24 cellular contexts compared by ENCODE assay signal in genomic region chrX:133516691-133517090, GRCh38.
"Had no signal": no experiment of that assay in that cellular context is flagged by ENCODE, and none has a peak within 500 bp of the region (broad histone marks: within the 10 kb centered on the region; RNA-seq: fewer than 3 reads in every experiment).

No MANE protein-coding gene starts in this region.

- H3K9me3 Mint-ChIP-seq: activated naive CD4-positive, alpha-beta T cell treated with anti-CD3 and anti-CD28 coated beads, Interleukin-2, amount 50 U/mL, for 72 hours; activated T-cell treated with anti-CD3 and anti-CD28 coated beads, Interleukin-2, amount 50 U/mL, for 24 hours; activated T-helper 17 cell treated with anti-CD3 and anti-CD28 coated beads, Interleukin-2, amount 50 U/mL, for 72 hours; memory B cell; natural killer cell treated with Interleukin-12 subunit alpha and Interleukin-12 subunit beta and Interleukin-15 and Interleukin-18, amount 100 ng/mL, for 72 hours had no signal

- H3K4me1 ChIP-seq: adrenal gland, heart left ventricle, sigmoid colon, testis, uterus had no signal

- H3K27me3 ChIP-seq: adrenal gland, ovary, sigmoid colon, testis, uterus had no signal

- H3K4me3 ChIP-seq: adrenal gland, heart left ventricle, ovary, sigmoid colon, testis, uterus had no signal

- H3K4me3 Mint-ChIP-seq: activated CD4-positive, alpha-beta T cell treated with anti-CD3 and anti-CD28 coated beads for 36 hours; activated T-cell treated with anti-CD3 and anti-CD28 coated beads, Interleukin-2, amount 50 U/mL, for 24 hours; activated T-helper 17 cell treated with anti-CD3 and anti-CD28 coated beads, Interleukin-2, amount 50 U/mL, for 72 hours; memory B cell; natural killer cell treated with Interleukin-12 subunit alpha and Interleukin-12 subunit beta and Interleukin-15 and Interleukin-18, amount 100 ng/mL, for 72 hours; WTC11 had no signal

- H3K27me3 Mint-ChIP-seq: activated CD4-positive, alpha-beta T cell treated with anti-CD3 and anti-CD28 coated beads for 36 hours; activated T-helper 17 cell treated with anti-CD3 and anti-CD28 coated beads, Interleukin-2, amount 50 U/mL, for 72 hours; memory B cell had no signal

- H3K4me1 Mint-ChIP-seq: activated CD4-positive, alpha-beta T cell treated with anti-CD3 and anti-CD28 coated beads for 36 hours; activated T-helper 17 cell treated with anti-CD3 and anti-CD28 coated beads, Interleukin-2, amount 50 U/mL, for 72 hours; memory B cell had no signal

- H3K27ac Mint-ChIP-seq: activated CD4-positive, alpha-beta T cell treated with anti-CD3 and anti-CD28 coated beads for 36 hours; activated naive CD4-positive, alpha-beta T cell treated with anti-CD3 and anti-CD28 coated beads, Interleukin-2, amount 50 U/mL, for 72 hours; activated T-cell treated with anti-CD3 and anti-CD28 coated beads, Interleukin-2, amount 50 U/mL, for 24 hours; activated T-helper 17 cell treated with anti-CD3 and anti-CD28 coated beads, Interleukin-2, amount 50 U/mL, for 72 hours; memory B cell; natural killer cell treated with Interleukin-12 subunit alpha and Interleukin-12 subunit beta and Interleukin-15 and Interleukin-18, amount 100 ng/mL, for 72 hours; WTC11 had no signal

- ATAC-seq: activated CD4-positive, alpha-beta T cell treated with anti-CD3 and anti-CD28 coated beads for 36 hours; activated naive CD4-positive, alpha-beta T cell treated with anti-CD3 and anti-CD28 coated beads, Interleukin-2, amount 50 U/mL, for 72 hours; activated T-helper 17 cell treated with anti-CD3 and anti-CD28 coated beads, Interleukin-2, amount 50 U/mL, for 72 hours; heart left ventricle; left cardiac atrium; natural killer cell treated with Interleukin-12 subunit alpha and Interleukin-12 subunit beta and Interleukin-15 and Interleukin-18, amount 100 ng/mL, for 72 hours; WTC11 had no signal

- H3K9me3 ChIP-seq: adrenal gland, heart left ventricle, ovary, sigmoid colon, testis, uterus had no signal

- H3K27ac ChIP-seq: adrenal gland, heart left ventricle, ovary, sigmoid colon, testis, uterus had no signal

- H3K36me3 Mint-ChIP-seq: activated naive CD4-positive, alpha-beta T cell treated with anti-CD3 and anti-CD28 coated beads, Interleukin-2, amount 50 U/mL, for 72 hours; memory B cell; natural killer cell treated with Interleukin-12 subunit alpha and Interleukin-12 subunit beta and Interleukin-15 and Interleukin-18, amount 100 ng/mL, for 72 hours had no signal

- H3K36me3 ChIP-seq: adrenal gland, heart left ventricle, ovary, sigmoid colon, uterus had no signal

- DNase-seq: activated CD4-positive, alpha-beta T cell treated with anti-CD3 and anti-CD28 coated beads for 36 hours; activated CD4-positive, alpha-beta T cell treated with anti-CD3 and anti-CD28 coated beads, Interleukin-2, amount 50 U/mL, for 4 hours; activated CD8-positive, alpha-beta memory T cell treated with anti-CD3 and anti-CD28 coated beads for 24 hours; activated CD8-positive, alpha-beta memory T cell treated with anti-CD3 and anti-CD28 coated beads, Interleukin-2, amount 50 U/mL, for 4 hours; activated T-cell treated with anti-CD3 and anti-CD28 coated beads, Interleukin-2, amount 50 U/mL, for 24 hours; adrenal gland; central memory CD4-positive, alpha-beta T cell; effector memory CD4-positive, alpha-beta T cell; heart left ventricle; left cardiac atrium; sigmoid colon; stimulated activated CD4-positive, alpha-beta T cell treated with anti-CD3 and anti-CD28 coated beads, Interleukin-2, amount 100 ng/mL, for 48 hours; stimulated activated CD8-positive, alpha-beta memory T cell treated with anti-CD3 and anti-CD28 coated beads, Interleukin-4, amount 100 ng/mL, for 48 hours; stimulated activated naive CD4-positive, alpha-beta T cell; T-helper 2 cell; testis; trophoblast cell had no signal
